ENCODE assay signal across 8 cellular contexts in the genomic region with DNA sequence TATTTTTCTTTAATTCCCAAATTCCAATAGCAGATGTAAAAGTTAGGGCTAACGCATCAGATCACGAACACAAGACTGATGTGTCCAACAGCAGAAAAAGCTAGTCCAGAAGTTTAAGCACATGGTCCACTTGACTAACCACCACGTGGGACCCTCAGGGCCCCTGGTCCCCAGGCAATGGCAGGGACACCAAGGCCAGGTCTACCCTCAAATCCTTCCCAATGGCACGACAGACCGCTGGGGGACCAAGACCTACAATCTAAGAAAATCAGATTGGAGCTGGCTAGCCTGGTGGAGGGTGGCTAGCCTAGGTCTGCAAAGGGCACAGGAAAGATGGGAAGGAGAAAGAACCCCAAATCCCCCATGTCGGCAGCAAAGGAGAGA. TPM values are rescaled to one million over a fixed set of nuclear protein-coding genes. Genes with fewer than 3 reads are reported as not detected.
DNase-seq lines count a peak whose midpoint lies in the region; ATAC-seq and TF ChIP-seq lines count a peak whose summit lies in the region.

No MANE protein-coding gene starts in this region.

- intact Hi-C loops in activated CD4-positive, alpha-beta T cell treated with anti-CD3 and anti-CD28 coated beads for 36 hours (cut with DNase I, micrococcal nuclease): loop anchor here (2.0 to 10.0 kb wide), 6 partner anchors 18 to 535 kb away; partner anchors contain the start of genes MOSPD3 (in 1 of the 2), SPACDR (in 1 of the 2) and TRAPPC14 (in 1 of the 2)
- intact Hi-C loops in tibial artery (cut with DNase I; ENCODE audit: low total_unique reads): loop anchor here (5.0 kb wide), 2 partner anchors 130 to 210 kb away; partner anchors contain the start of gene NYAP1

- peak overlapping the region; percentile 89 for H3K4me3 Mint-ChIP-seq in activated CD4-positive, alpha-beta T cell treated with anti-CD3 and anti-CD28 coated beads for 36 hours
- peak overlapping the region; percentile 96 for H3K4me3 Mint-ChIP-seq in activated naive CD8-positive, alpha-beta T cell treated with anti-CD3 and anti-CD28 coated beads for 36 hours

- CTCF ChIA-PET in activated CD4-positive, alpha-beta T cell treated with anti-CD3 and anti-CD28 coated beads for 36 hours (lab: Charles Lee): interaction anchor here (0.6 to 7.2 kb wide), 20 partner anchors 12 to 642 kb away, joined by 3 to 104 read pairs (median 6); partner anchors contain the start of genes FBXO24, LRCH4, MOSPD3 and POP7

- TF ChIP-seq CTCF in kidney epithelial cell (IDR thresholded peaks at IDR 0.05; ENCODE audit: insufficient read depth, low read length, poor library complexity, severe bottlenecking) (no peak), tibial artery (IDR thresholded peaks at IDR 0.05) (no peak)

- no peak for DNase-seq in activated CD4-positive, alpha-beta T cell treated with anti-CD3 and anti-CD28 coated beads for 36 hours
- DNase-seq in activated CD4-positive, alpha-beta T cell treated with anti-CD3 and anti-CD28 coated beads, Interleukin-2, amount 50 U/mL, for 4 hours: no peak
- DNase-seq in activated naive CD8-positive, alpha-beta T cell treated with anti-CD3 and anti-CD28 coated beads for 36 hours: no peak
- no peak for DNase-seq in kidney epithelial cell (ENCODE audit: low read depth)
- no peak for DNase-seq in tibial artery
- no peak for DNase-seq in COLO829 (ENCODE audit: low spot score)
- DNase-seq in hypothalamus (lab: John Stamatoyannopoulos, UW): no peak

- H3K27me3 ChIP-seq in kidney epithelial cell (ENCODE audit: control insufficient read depth, insufficient read depth, low read length): no peaks in the 10 kb centered on the region
- no peaks in the 10 kb centered on the region for H3K27me3 ChIP-seq in tibial artery

- no peak for ATAC-seq in activated CD4-positive, alpha-beta T cell treated with anti-CD3 and anti-CD28 coated beads for 36 hours
- ATAC-seq in HG02938 (IDR thresholded peaks at IDR 0.05; ENCODE audit: unreplicated experiment): no peak

- POLR2A ChIA-PET in activated CD4-positive, alpha-beta T cell treated with anti-CD3 and anti-CD28 coated beads for 36 hours (lab: Charles Lee): interaction anchor here (0.6 to 1.1 kb wide), 5 partner anchors 13 to 262 kb away, joined by 3 to 4 read pairs (median 4); partner anchors contain the start of genes MOSPD3, POP7 and SRRT

- H3K4me3 ChIP-seq in kidney epithelial cell (ENCODE audit: low read depth, low read length): peak overlapping the region; percentile 77
- H3K4me3 ChIP-seq in tibial artery: peak overlapping the region; percentile 82 to 97

- peaks cover 15% of the 10 kb centered on the region for H3K36me3 Mint-ChIP-seq in activated CD4-positive, alpha-beta T cell treated with anti-CD3 and anti-CD28 coated beads for 36 hours (ENCODE audit: low read depth)
- H3K36me3 Mint-ChIP-seq in activated naive CD8-positive, alpha-beta T cell treated with anti-CD3 and anti-CD28 coated beads for 36 hours: peaks cover 12% of the 10 kb centered on the region

- H3K4me1 Mint-ChIP-seq in activated CD4-positive, alpha-beta T cell treated with anti-CD3 and anti-CD28 coated beads for 36 hours: peaks cover 48% of the 10 kb centered on the region
- H3K4me1 Mint-ChIP-seq in activated naive CD8-positive, alpha-beta T cell treated with anti-CD3 and anti-CD28 coated beads for 36 hours: peaks cover 37% of the 10 kb centered on the region

- H3K9me3 Mint-ChIP-seq in activated CD4-positive, alpha-beta T cell treated with anti-CD3 and anti-CD28 coated beads for 36 hours (ENCODE audit: low read depth): no peaks in the 10 kb centered on the region
- H3K9me3 Mint-ChIP-seq in activated naive CD8-positive, alpha-beta T cell treated with anti-CD3 and anti-CD28 coated beads for 36 hours: no peaks in the 10 kb centered on the region

- H3K9me3 ChIP-seq in tibial artery: no peaks in the 10 kb centered on the region

- no peaks in the 10 kb centered on the region for H3K27me3 Mint-ChIP-seq in activated CD4-positive, alpha-beta T cell treated with anti-CD3 and anti-CD28 coated beads for 36 hours
- H3K27me3 Mint-ChIP-seq in activated naive CD8-positive, alpha-beta T cell treated with anti-CD3 and anti-CD28 coated beads for 36 hours: no peaks in the 10 kb centered on the region

- H3K27ac Mint-ChIP-seq in activated CD4-positive, alpha-beta T cell treated with anti-CD3 and anti-CD28 coated beads for 36 hours: peak overlapping the region; percentile 88
- peak overlapping the region; percentile 88 for H3K27ac Mint-ChIP-seq in activated naive CD8-positive, alpha-beta T cell treated with anti-CD3 and anti-CD28 coated beads for 36 hours

- peaks cover 0 to 56% (median 46%) of the 10 kb centered on the region in 4 donors for H3K4me1 ChIP-seq in tibial artery

- peak overlapping the region in 1 of 2 donors; percentile 79 for H3K27ac ChIP-seq in tibial artery

- H3K36me3 ChIP-seq in kidney epithelial cell (ENCODE audit: control insufficient read depth, insufficient read depth, low read length) (peaks cover 1% of the 10 kb centered on the region), tibial artery (peaks cover 6 to 21% (median 20%) of the 10 kb centered on the region in 3 donors)

RNA-seq across cellular contexts. Expression of gene GIGYF1, which starts 1.5 kb away (rescaled TPM):
- total RNA-seq in activated CD4-positive, alpha-beta T cell treated with anti-CD3 and anti-CD28 coated beads for 36 hours: 10 to 100 TPM; 40.3 to 40.9 TPM
- total RNA-seq in activated naive CD8-positive, alpha-beta T cell treated with anti-CD3 and anti-CD28 coated beads for 36 hours: 10 to 100 TPM; 41.9 to 45.2 TPM
- total RNA-seq in kidney epithelial cell: 23.1 and 23.5 TPM in 2 replicates

RNA-seq across cellular contexts. Expression of gene POP7, which starts 13.4 kb away (rescaled TPM):
- total RNA-seq in activated CD4-positive, alpha-beta T cell treated with anti-CD3 and anti-CD28 coated beads for 36 hours: 10 to 100 TPM; 46.1 to 59.4 TPM
- 10 to 100 TPM; 84.5 to 85.6 TPM for total RNA-seq in activated naive CD8-positive, alpha-beta T cell treated with anti-CD3 and anti-CD28 coated beads for 36 hours
- 46.1 and 52.8 TPM in 2 replicates for total RNA-seq in kidney epithelial cell

RNA-seq across cellular contexts. Expression of gene GNB2, which starts 19.0 kb away (rescaled TPM):
- 100 to 1,000 TPM; 172 to 200 TPM for total RNA-seq in activated CD4-positive, alpha-beta T cell treated with anti-CD3 and anti-CD28 coated beads for 36 hours
- 100 to 1,000 TPM; 200 to 202 TPM for total RNA-seq in activated naive CD8-positive, alpha-beta T cell treated with anti-CD3 and anti-CD28 coated beads for 36 hours
- total RNA-seq in kidney epithelial cell: 330 and 391 TPM in 2 replicates

RNA-seq across cellular contexts. Expression of gene EPO, which starts 27.7 kb away (rescaled TPM):
- total RNA-seq in activated CD4-positive, alpha-beta T cell treated with anti-CD3 and anti-CD28 coated beads for 36 hours: not detected
- not detected for total RNA-seq in activated naive CD8-positive, alpha-beta T cell treated with anti-CD3 and anti-CD28 coated beads for 36 hours
- not detected in 2 replicates for total RNA-seq in kidney epithelial cell

RNA-seq across cellular contexts. Expression of gene ACTL6B, which starts 36.3 kb away (rescaled TPM):
- not detected for total RNA-seq in activated CD4-positive, alpha-beta T cell treated with anti-CD3 and anti-CD28 coated beads for 36 hours
- total RNA-seq in activated naive CD8-positive, alpha-beta T cell treated with anti-CD3 and anti-CD28 coated beads for 36 hours: not detected
- not detected in 2 replicates for total RNA-seq in kidney epithelial cell
